ENCODE assay signal across 24 cellular contexts in genomic region chr14:32166029-32166428, GRCh38. TPM values are rescaled to one million over a fixed set of nuclear protein-coding genes. Genes with fewer than 3 reads are reported as not detected.
DNase-seq lines count a peak whose midpoint lies in the region; ATAC-seq, FAIRE-seq and TF ChIP-seq lines count a peak whose summit lies in the region.
"Had no signal": no experiment of that assay in that cellular context is flagged by ENCODE, and none has a peak within 500 bp of the region (broad histone marks: within the 10 kb centered on the region; RNA-seq: fewer than 3 reads in every experiment).

No MANE protein-coding gene starts in this region.

- H3K9me3 ChIP-seq in GM12878 (replicated peaks; ENCODE audit: control insufficient read depth, insufficient read depth, low read length) = no peaks in the 10 kb centered on the region
- H3K9me3 ChIP-seq in hepatocyte (ENCODE audit: low read depth) = no peaks in the 10 kb centered on the region

- no peaks in the 10 kb centered on the region for H3K9me3 Mint-ChIP-seq in Calu3 (ENCODE audit: low read depth, unreplicated experiment)

- DNase-seq in Calu3 (no peak), GM12878 (ENCODE audit: low read depth, low spot score) (no peak), hepatic stellate cell (ENCODE audit: low spot score) (no peak), hepatocyte (ENCODE audit: low spot score) (no peak), NCI-H2171 (lab: John Stamatoyannopoulos, UW) (no peak), ACHN (no peak)
- DNase-seq: EL, GF-D8, Karpas-422, NCI-H1417, NCI-H1694 treated with DMSO at 0.1 percent for 48 hours, NCI-H2081 treated with DMSO at 0.1 percent for 48 hours, NCI-H446, NCI-H526, PC-9, RPMI8226, SHP77 had no signal

- no peak overlapping the region for H3K9ac ChIP-seq in GM12878 (ENCODE audit: control insufficient read depth, insufficient read depth, low read length)

- ATAC-seq in GM21423 (IDR thresholded peaks at IDR 0.05; ENCODE audit: unreplicated experiment) (peak; percentile 77), HG03159 (IDR thresholded peaks at IDR 0.05; ENCODE audit: unreplicated experiment) (peak; percentile 45), GM12878 (peak; percentile 83)

- H3K27me3 ChIP-seq in GM12878 (replicated peaks in 1 of 2; ENCODE audit: control insufficient read depth in 2 of 2, insufficient read depth in 2 of 2, low read length in 1 of 2) (no peaks in the 10 kb centered on the region), hepatocyte (no peaks in the 10 kb centered on the region)

- H3K79me2 ChIP-seq in GM12878 (ENCODE audit: control insufficient read depth, insufficient read depth, low read length) (no peaks in the 10 kb centered on the region), hepatocyte (no peaks in the 10 kb centered on the region)

- H3K4me3 Mint-ChIP-seq in Calu3 (ENCODE audit: low read depth, unreplicated experiment) = no peak overlapping the region
- H3K4me3 Mint-ChIP-seq: CD14-positive monocyte had no signal

- no peaks in the 10 kb centered on the region for H3K9me2 ChIP-seq in hepatocyte (replicated peaks; ENCODE audit: insufficient read depth)

- H2AFZ ChIP-seq in GM12878 (ENCODE audit: control insufficient read depth, low read depth, low read length) (no peak overlapping the region), hepatocyte (no peak overlapping the region)
- H2AFZ ChIP-seq: PC-9 had no signal

- intact Hi-C loops in Calu3 (cut with micrococcal nuclease; ENCODE audit: unreplicated experiment) = loop anchor here (1.0 kb wide), 1 partner anchor 31 kb away; no protein-coding TSS in a partner anchor
- intact Hi-C loops in GM12878 (cut with micrococcal nuclease; ENCODE audit: unreplicated experiment) = no loop called here

- H3K36me3 Mint-ChIP-seq in Calu3 (ENCODE audit: insufficient read depth, unreplicated experiment) = no peaks in the 10 kb centered on the region
- H3K36me3 Mint-ChIP-seq: CD14-positive monocyte, IgD-negative memory B cell had no signal

- BruUV-seq in Calu3 (replicated peaks; lab: Mats Ljungman, UMichigan) (no TSS peak), GM12878 (replicated peaks; lab: Mats Ljungman, UMichigan) (no TSS peak)

- H3K4me2 ChIP-seq in GM12878 (ENCODE audit: control insufficient read depth, insufficient read depth) (no peak overlapping the region; the same call in 1 of the 2 replicates), hepatocyte (no peak overlapping the region)
- H3K4me2 ChIP-seq: PC-9 had no signal

- SMC1A ChIA-PET in GM12878 (lab: Charles Lee; ENCODE audit: uncharacterized antibody, unreplicated experiment) = interaction anchor here (0.7 kb wide), 1 partner anchor 34 kb away, joined by 4 read pairs; no protein-coding TSS in a partner anchor

- H3K36me3 ChIP-seq in GM12878 (ENCODE audit: control insufficient read depth in 2 of 2, insufficient read depth in 2 of 2, low read length in 1 of 2) (no peaks in the 10 kb centered on the region), hepatocyte (replicated peaks; ENCODE audit: insufficient read depth, low read depth) (no peaks in the 10 kb centered on the region)

- FAIRE-seq in GM12878 (lab: Jason Lieb, UNC) = no peak

- no peak for TF ChIP-seq RAD21 in GM12878 (IDR thresholded peaks at IDR 0.05; ENCODE audit: insufficient read depth, low read depth, low read length)

- no peak for TF ChIP-seq EP300 in GM12878 (IDR thresholded peaks at IDR 0.05; ENCODE audit: borderline replicate concordance in 1 of 2, control insufficient read depth in 1 of 2, low read depth in 2 of 2, low read length in 2 of 2)

- in situ Hi-C loops in GM12878 (cut with MboI) (no loop called here), ACHN (cut with HindIII; ENCODE audit: low pct_ligation_motif_present, low pct_unique_long_range_greater_than_20kb, low sequenced_read_pairs) (no loop called here)

- H3K27me3 Mint-ChIP-seq in Calu3 (ENCODE audit: unreplicated experiment) = no peaks in the 10 kb centered on the region
- H3K27me3 Mint-ChIP-seq: IgD-negative memory B cell had no signal

- RAD21 ChIA-PET in GM12878 (lab: Charles Lee; ENCODE audit: unreplicated experiment) = no interaction called here

- peak overlapping the region; percentile 34 for H3K27ac Mint-ChIP-seq in Calu3 (ENCODE audit: unreplicated experiment)
- H3K27ac Mint-ChIP-seq: CD14-positive monocyte, IgD-negative memory B cell had no signal

- H3K4me1 ChIP-seq in GM12878 (ENCODE audit: control insufficient read depth, insufficient read depth, low read length) = no peaks in the 10 kb centered on the region; the same call in 1 of the 2 replicates
- H3K4me1 ChIP-seq in hepatocyte (ENCODE audit: insufficient read depth) = no peaks in the 10 kb centered on the region

- POLR2A ChIA-PET in GM12878 (lab: Charles Lee) = no interaction called here

- CTCF ChIA-PET in Calu3 (lab: Charles Lee) = no interaction called here
- CTCF ChIA-PET in GM12878 (lab: Yijun Ruan, JAX) = no interaction called here

- H3K4me3 ChIP-seq in GM12878 (no peak overlapping the region), hepatocyte (no peak overlapping the region)
- H3K4me3 ChIP-seq: PC-9 had no signal

- no peaks in the 10 kb centered on the region for H4K20me1 ChIP-seq in GM12878 (ENCODE audit: control insufficient read depth, insufficient read depth)
- no peaks in the 10 kb centered on the region for H4K20me1 ChIP-seq in hepatocyte (ENCODE audit: insufficient read depth, poor library complexity, severe bottlenecking)

- no peak for TF ChIP-seq POLR2A in GM12878 (IDR thresholded peaks at IDR 0.05; ENCODE audit: low read depth, low read length)

- TF ChIP-seq CTCF in Calu3 (IDR thresholded peaks at IDR 0.05; ENCODE audit: unreplicated experiment) (no peak), GM12878 (IDR thresholded peaks at IDR 0.05 in 2 of 3, conservative IDR thresholded peaks at IDR 0.05 in 1 of 3; ENCODE audit: control insufficient read depth in 2 of 3, extremely low read depth in 1 of 3, insufficient read depth in 1 of 3, low read depth in 3 of 3, low read length in 3 of 3) (no peak), hepatocyte (IDR thresholded peaks at IDR 0.05; ENCODE audit: poor library complexity) (no peak)

- peaks cover 11% of the 10 kb centered on the region for H3K4me1 Mint-ChIP-seq in Calu3 (ENCODE audit: low read depth, unreplicated experiment)
- H3K4me1 Mint-ChIP-seq: CD14-positive monocyte had no signal

- WGBS in GM12878 (ENCODE audit: insufficient coverage, insufficient replicate concordance, low lambda C conversion rate, missing lambda C conversion rate) = 2% methylated on average over 2 of the region's 2 CpGs
- WGBS in hepatocyte (ENCODE audit: low lambda C conversion rate, missing lambda C conversion rate) = 88% methylated on average over 2 of the region's 2 CpGs

- H3K27ac ChIP-seq in GM12878 (ENCODE audit: control insufficient read depth, insufficient read depth) (no peak overlapping the region), hepatocyte (no peak overlapping the region)
- H3K27ac ChIP-seq: PC-9 had no signal

TF ChIP-seq in GM12878, 131 proteins besides CTCF, POLR2A, EP300 and RAD21 (continues in another document):
- TF ChIP-seq MTA2 (IDR thresholded peaks at IDR 0.05; ENCODE audit: low read depth) = 0 out of 2 replicates have a peak, but pooled peaks have one; percentile 20
- TF ChIP-seq SPI1 (IDR thresholded peaks at IDR 0.05; ENCODE audit: borderline replicate concordance, insufficient read depth, low read depth, low read length) = peak; percentile 47; the same call in 1 of the 2 replicates
- TF ChIP-seq RFX5 (IDR thresholded peaks at IDR 0.05; ENCODE audit: low read depth, low read length) = no peak

RNA-seq across cellular contexts. Expression of gene RNU6-7, which starts 35.8 kb away (rescaled TPM):
- total RNA-seq in Calu3 (2022) (not detected in 2 replicates), GM12878 (2014; rRNA removed) (not detected in 2 replicates), GM12878 (2014; rRNA removed; fragmentation: Illumina TruSeq; extraction: Trizol) (not detected in 2 replicates), GM12878 (2021) (not detected in 2 replicates), hepatocyte (not detected in 2 replicates)
- total RNA-seq in GM12878 (2013; cell fraction: nucleolus; rRNA removed) = not detected in 2 replicates
- not detected for polyA plus RNA-seq in GM12878 (2011; ENCODE audit: low read depth)
- polyA plus RNA-seq in GM12878 (2011; rRNA removed) (not detected in 2 replicates), GM12878 (2014; fragmentation: Illumina TruSeq; extraction: Trizol) (not detected in 2 replicates), GM12878 (2014; fragmentation: Nextera tagmentation; extraction: Ambion mirVana) (not detected), GM12878 (2014; rRNA removed) (not detected in 2 replicates), GM12878 (2016; fragmentation: Nextera tagmentation; extraction: Ambion mirVana) (not detected), hepatocyte (not detected in 2 replicates)
- not detected in 2 replicates for polyA plus RNA-seq in GM12878 (2011; cell fraction: cytosol; rRNA removed)
- not detected in 2 replicates for polyA plus RNA-seq in GM12878 (2011; cell fraction: nucleus; rRNA removed)
- not detected in 2 replicates for polyA plus RNA-seq in GM12878 (2012)
- not detected in 2 replicates for polyA minus RNA-seq in GM12878 (2011; rRNA and poly(A)+ RNA removed)
- not detected in 2 replicates for polyA minus RNA-seq in GM12878 (2011; cell fraction: cytosol; rRNA and poly(A)+ RNA removed)
- under 0.01 TPM in 1 of 2 replicates, not detected in the other for polyA minus RNA-seq in GM12878 (2011; cell fraction: nucleus; rRNA and poly(A)+ RNA removed)
- total RNA-seq: A172, H4, MCF 10A, PC-9 had no signal
- polyA plus RNA-seq: CD14-positive monocyte, IgD-negative memory B cell had no signal

RNA-seq across cellular contexts. Expression of gene RNU6-8, which starts 37.0 kb away (rescaled TPM):
- total RNA-seq in Calu3 (2022) = not detected in 2 replicates
- not detected in 2 replicates for total RNA-seq in GM12878 (2013; cell fraction: nucleolus; rRNA removed)
- not detected in 2 replicates for total RNA-seq in GM12878 (2014; rRNA removed)
- total RNA-seq in GM12878 (2014; rRNA removed; fragmentation: Illumina TruSeq; extraction: Trizol) = not detected in 2 replicates
- not detected in 2 replicates for total RNA-seq in GM12878 (2021)
- not detected for polyA plus RNA-seq in GM12878 (2011; ENCODE audit: low read depth)
- polyA plus RNA-seq in GM12878 (2011; rRNA removed) = not detected in 2 replicates
- not detected in 2 replicates for polyA plus RNA-seq in GM12878 (2011; cell fraction: cytosol; rRNA removed)
- polyA plus RNA-seq in GM12878 (2011; cell fraction: nucleus; rRNA removed) = not detected in 2 replicates
- polyA plus RNA-seq in GM12878 (2012) = not detected in 2 replicates
- not detected in 2 replicates for polyA plus RNA-seq in GM12878 (2014; fragmentation: Illumina TruSeq; extraction: Trizol)
- not detected for polyA plus RNA-seq in GM12878 (2014; fragmentation: Nextera tagmentation; extraction: Ambion mirVana)
- polyA plus RNA-seq in GM12878 (2014; rRNA removed) = not detected in 2 replicates
- not detected for polyA plus RNA-seq in GM12878 (2016; fragmentation: Nextera tagmentation; extraction: Ambion mirVana)
- polyA minus RNA-seq in GM12878 (2011; rRNA and poly(A)+ RNA removed) = not detected in 2 replicates
- polyA minus RNA-seq in GM12878 (2011; cell fraction: cytosol; rRNA and poly(A)+ RNA removed) = not detected in 2 replicates
- polyA minus RNA-seq in GM12878 (2011; cell fraction: nucleus; rRNA and poly(A)+ RNA removed) = under 0.01 TPM in 1 of 2 replicates, not detected in the other
- not detected in 2 replicates for total RNA-seq in hepatocyte
- polyA plus RNA-seq in hepatocyte = not detected in 2 replicates
- total RNA-seq: A172, H4, MCF 10A, PC-9 had no signal
- polyA plus RNA-seq: CD14-positive monocyte, IgD-negative memory B cell had no signal
